ENCODE assay signal across 8 cellular contexts in the genomic region with DNA sequence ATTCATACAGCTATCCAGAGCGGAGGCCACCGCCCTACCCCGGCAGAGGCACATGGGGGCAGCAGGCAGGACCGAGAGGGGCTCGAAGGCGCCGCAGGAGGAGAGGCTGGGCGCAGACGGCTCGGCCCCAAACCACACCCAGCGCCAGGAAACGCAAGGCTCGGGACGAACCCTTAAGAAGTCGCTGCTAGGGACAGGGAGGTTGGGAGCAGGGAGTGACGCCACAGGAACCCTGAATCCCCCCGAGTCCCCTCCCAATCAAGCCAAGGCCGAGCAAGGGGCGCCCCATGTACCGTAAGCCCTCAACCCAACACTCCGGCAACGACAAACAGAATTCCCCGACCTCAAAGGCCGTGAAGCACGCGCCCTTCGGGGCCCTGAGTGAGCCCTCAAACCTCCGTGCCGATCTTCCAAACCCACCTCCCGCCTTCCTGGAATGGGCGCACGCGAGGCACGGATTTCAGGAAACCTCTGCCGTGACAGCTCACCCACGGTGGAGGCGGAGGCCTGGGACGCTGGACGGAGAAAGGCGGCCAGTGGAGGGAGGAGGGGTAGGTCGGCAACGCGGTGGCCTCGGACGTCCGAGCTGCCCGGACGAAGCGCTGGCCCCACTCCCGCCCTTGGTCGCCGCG. TPM values are rescaled to one million over a fixed set of nuclear protein-coding genes. Genes with fewer than 3 reads are reported as not detected.
DNase-seq lines count a peak whose midpoint lies in the region; ATAC-seq and TF ChIP-seq lines count a peak whose summit lies in the region.

No MANE protein-coding gene starts in this region.

- TF ChIP-seq POLR2A in HCT116 (IDR thresholded peaks at IDR 0.05; ENCODE audit: borderline replicate concordance, extremely low read depth, insufficient read depth, insufficient read length): no peak
- TF ChIP-seq POLR2A in gastroesophageal sphincter (IDR thresholded peaks at IDR 0.05): no peak

- no peak for TF ChIP-seq RAD21 in HCT116 (IDR thresholded peaks at IDR 0.05; ENCODE audit: low read depth)

- H3K27me3 ChIP-seq in HCT116 (ENCODE audit: insufficient read depth, low read length) (peaks cover 19% of the 10 kb centered on the region; the same call in 1 of the 2 replicates), gastroesophageal sphincter (peaks cover 49% of the 10 kb centered on the region), rectal smooth muscle tissue (ENCODE audit: control insufficient read depth, insufficient read depth, low read length) (peaks cover 17% of the 10 kb centered on the region), aorta (ENCODE audit: control insufficient read depth in 1 of 2, insufficient read depth in 2 of 2, low read length in 1 of 2) (no peaks in the 10 kb centered on the region)

- H3K4me1 ChIP-seq in HCT116 (ENCODE audit: control insufficient read depth in 1 of 2, insufficient read depth in 2 of 2, low read length in 2 of 2) (peaks cover 36 to 68% of the 10 kb centered on the region in 2 experiments), gastroesophageal sphincter (peaks cover 0 to 66% (median 38%) of the 10 kb centered on the region in 3 donors), rectal smooth muscle tissue (ENCODE audit: control insufficient read depth, insufficient read depth, low read length) (peaks cover 6% of the 10 kb centered on the region), aorta (ENCODE audit: control insufficient read depth in 1 of 2, insufficient read depth in 2 of 2, low read length in 2 of 2) (peaks cover 0 to 3% of the 10 kb centered on the region in 2 donors)

- CTCF ChIA-PET in HCT116 (lab: Charles Lee): interaction anchor here (2.3 kb wide), 1 partner anchor 25 kb away, joined by 9 read pairs; no protein-coding TSS in a partner anchor

- H3K9ac ChIP-seq in HCT116 (ENCODE audit: low read length) (peak overlapping the region; percentile 68), rectal smooth muscle tissue (ENCODE audit: low read length) (no peak overlapping the region)

- no peak for DNase-seq in HCT116 (ENCODE audit: low read depth, low spot score)
- DNase-seq in activated CD8-positive, alpha-beta memory T cell treated with anti-CD3 and anti-CD28 coated beads, Interleukin-2, amount 50 U/mL, for 48 hours: peak; percentile 72
- DNase-seq in aorta: no peak
- no peak for DNase-seq in NCI-H510A treated with DMSO at 0.1 percent for 48 hours (lab: John Stamatoyannopoulos, UW)

- H3K79me2 ChIP-seq in HCT116 (ENCODE audit: insufficient read depth, low read length): peaks cover 40% of the 10 kb centered on the region

- RAD21 ChIA-PET in HCT116 (lab: Charles Lee; ENCODE audit: low non-redundant PET in 1 of 2, low total read pairs in 2 of 2, uncharacterized antibody in 2 of 2, unreplicated experiment in 2 of 2): no interaction called here

- no TSS peak for BruUV-seq in HCT116 (replicated peaks; lab: Mats Ljungman, UMichigan)

- intact Hi-C loops in HCT116 (cut with micrococcal nuclease): no loop called here
- intact Hi-C loops in aorta (cut with DNase I): loop anchor here (5.0 to 10.0 kb wide), 2 partner anchors 152 to 154 kb away; a partner anchor contains a TSS

- no peak for TF ChIP-seq CTCF in HCT116 (IDR thresholded peaks at IDR 0.05 in 2 of 3, conservative IDR thresholded peaks at IDR 0.05 in 1 of 3; ENCODE audit: borderline replicate concordance in 1 of 3, insufficient read depth in 1 of 3, low read depth in 2 of 3, low read length in 2 of 3)
- TF ChIP-seq CTCF in gastroesophageal sphincter (IDR thresholded peaks at IDR 0.05): no peak

- no peaks in the 10 kb centered on the region for H4K20me1 ChIP-seq in HCT116 (ENCODE audit: insufficient read depth)

- POLR2A ChIA-PET in HCT116 (lab: Charles Lee): no interaction called here

- peak overlapping the region; percentile 73 to 76 for H3K4me3 ChIP-seq in HCT116 (replicated peaks in 1 of 2; ENCODE audit: low read depth in 1 of 2, low read length in 2 of 2)
- H3K4me3 ChIP-seq in gastroesophageal sphincter: peak overlapping the region; percentile 7 to 66
- H3K4me3 ChIP-seq in rectal smooth muscle tissue (ENCODE audit: low read length): peak overlapping the region; percentile 45
- H3K4me3 ChIP-seq in aorta (ENCODE audit: low read length in 2 of 2): peak overlapping the region in 1 of 2 donors; percentile 27

- ATAC-seq in HCT116 (no peak), gastroesophageal sphincter (no peak), GM18909 (IDR thresholded peaks at IDR 0.05; ENCODE audit: poor library complexity, unreplicated experiment) (no peak), GM19023 (IDR thresholded peaks at IDR 0.05; ENCODE audit: unreplicated experiment) (no peak), aorta (ENCODE audit: low FRiP score) (no peak)

- peak overlapping the region; percentile 59; the same call in 1 of the 2 replicates for H3K27ac ChIP-seq in HCT116 (ENCODE audit: low read depth, low read length)
- H3K27ac ChIP-seq in gastroesophageal sphincter: peak overlapping the region in 3 of 4 donors; percentile 18 to 71 (median 35)
- H3K27ac ChIP-seq in rectal smooth muscle tissue (ENCODE audit: low read depth, low read length): no peak overlapping the region
- no peak overlapping the region for H3K27ac ChIP-seq in aorta (ENCODE audit: low read depth in 1 of 2, low read length in 2 of 2)

- no peak for TF ChIP-seq EP300 in gastroesophageal sphincter (IDR thresholded peaks at IDR 0.05)

- H3K9me2 ChIP-seq in HCT116 (ENCODE audit: insufficient read depth): no peaks in the 10 kb centered on the region

- H3K36me3 ChIP-seq in HCT116 (ENCODE audit: control insufficient read depth in 1 of 2, insufficient read depth in 2 of 2, low read length in 2 of 2): no peaks in the 10 kb centered on the region
- no peaks in the 10 kb centered on the region for H3K36me3 ChIP-seq in gastroesophageal sphincter
- H3K36me3 ChIP-seq in rectal smooth muscle tissue (ENCODE audit: control insufficient read depth, insufficient read depth, low read length): no peaks in the 10 kb centered on the region
- H3K36me3 ChIP-seq in aorta (ENCODE audit: control insufficient read depth in 1 of 2, insufficient read depth in 2 of 2, low read length in 1 of 2): no peaks in the 10 kb centered on the region

- peak overlapping the region; percentile 96 for H3K4me2 ChIP-seq in HCT116 (ENCODE audit: low read length)

- WGBS in gastroesophageal sphincter (ENCODE audit: low coverage in 1 of 2), 2 donors: 6% methylated on average over 11 of the region's 53 CpGs; no CpG with 5 or more reads in 1 of the 2 donors
- 14 to 18% methylated on average over 46 to 53 of the region's 53 CpGs for WGBS in aorta, 2 donors

- H2AFZ ChIP-seq in HCT116 (ENCODE audit: low read depth, low read length, poor library complexity, severe bottlenecking): no peak overlapping the region

- no peaks in the 10 kb centered on the region for H3K9me3 ChIP-seq in HCT116 (ENCODE audit: control insufficient read depth in 1 of 2, insufficient read depth in 1 of 2, low read depth in 1 of 2, low read length in 2 of 2)
- H3K9me3 ChIP-seq in gastroesophageal sphincter: no peaks in the 10 kb centered on the region
- H3K9me3 ChIP-seq in aorta (ENCODE audit: control insufficient read depth, low read length): no peaks in the 10 kb centered on the region

TF ChIP-seq in HCT116, 20 proteins besides CTCF, POLR2A, EP300 and RAD21:
- TF ChIP-seq ZFX (IDR thresholded peaks at IDR 0.05): peak; percentile 41; the same call in 1 of the 2 replicates
- TF ChIP-seq POLR2AphosphoS5 (IDR thresholded peaks at IDR 0.05; ENCODE audit: low read depth, low read length): 0 out of 2 replicates have a peak, but pooled peaks have one; percentile 15
- TF ChIP-seq JUND (IDR thresholded peaks at IDR 0.05): no peak

RNA-seq across cellular contexts. Expression of a gene that starts 1.8 kb away (rescaled TPM):
- total RNA-seq in HCT116 (2021; ENCODE audit: unreplicated experiment): 19.2 TPM
- polyA plus RNA-seq in HCT116 (2012): 13.6 and 15.5 TPM in 2 replicates
- 10 to 100 TPM in 2 of 4 donors, 1 to 10 TPM in 2; 4.4 to 12.0 (median 8.2) TPM for total RNA-seq in gastroesophageal sphincter
- total RNA-seq in aorta: 10 to 100 TPM; 10.8 to 25.9 TPM
- 10 to 100 TPM in 1 of 2 donors, 1 to 10 TPM in 1; 7.0 to 14.3 TPM for polyA plus RNA-seq in aorta

RNA-seq across cellular contexts. Expression of a gene that starts 2.1 kb away (rescaled TPM):
- total RNA-seq in HCT116 (2021; ENCODE audit: unreplicated experiment) (0.42 TPM), gastroesophageal sphincter (not detected), aorta (under 1 TPM in 1 of 2 donors, not detected in 1; 0.13 TPM)
- 0.16 and 0.35 TPM in 2 replicates for polyA plus RNA-seq in HCT116 (2012)
- polyA plus RNA-seq in aorta: not detected

RNA-seq across cellular contexts. Expression of a gene that starts 52.2 kb away (rescaled TPM):
- total RNA-seq in HCT116 (2021; ENCODE audit: unreplicated experiment): 62.3 TPM
- polyA plus RNA-seq in HCT116 (2012): 41.4 and 44.5 TPM in 2 replicates
- 10 to 100 TPM; 30.2 to 64.3 (median 43.1) TPM for total RNA-seq in gastroesophageal sphincter
- 10 to 100 TPM; 50.7 to 52.5 TPM for total RNA-seq in aorta
- 10 to 100 TPM; 18.9 to 21.1 TPM for polyA plus RNA-seq in aorta

Comparison
In these comparisons a context has a peak if more than half of its experiments do, and no peak if none do; other contexts are left out.
1. H3K27ac ChIP-seq: peak in HCT116 (single experiment) and gastroesophageal sphincter (3 of 4); none in rectal smooth muscle tissue (single experiment) and aorta (0 of 2).